ENCODE assay signal across 19 cellular contexts in the genomic region with DNA sequence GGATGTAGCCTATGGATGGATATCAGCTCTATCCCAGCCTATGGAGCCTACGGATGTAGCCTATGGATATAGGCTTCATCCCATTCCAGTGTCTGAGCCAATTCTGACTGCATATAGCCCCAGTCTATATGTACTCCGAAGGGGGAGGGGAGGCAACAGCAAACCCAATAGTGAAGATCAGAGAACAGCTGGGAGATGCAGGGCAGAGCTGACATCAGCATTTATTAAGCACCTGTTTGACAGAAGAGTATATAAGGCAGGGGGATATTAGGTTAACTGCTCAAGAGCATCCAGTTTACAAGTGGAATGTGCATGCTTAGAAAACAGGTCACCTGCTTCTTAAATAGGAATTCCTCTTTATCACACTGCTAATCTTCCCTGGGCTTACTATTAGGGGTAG.
"Had no signal": no experiment of that assay in that cellular context is flagged by ENCODE, and none has a peak within 500 bp of the region (broad histone marks: within the 10 kb centered on the region; RNA-seq: fewer than 3 reads in every experiment).

No MANE protein-coding gene starts in this region.

- FAIRE-seq: endometrium, frontal cortex, small intestine had no signal

- H3K4me3 ChIP-seq: heart left ventricle, mucosa of descending colon, right atrium auricular region, stomach, thoracic aorta, uterus had no signal

- DNase-seq: cortex of kidney; effector memory CD4-positive, alpha-beta T cell; heart left ventricle; hippocampal formation; kidney glomerular epithelial cell; mucosa of descending colon; naive thymus-derived CD8-positive, alpha-beta T cell; small intestine; stimulated activated CD4-positive, alpha-beta T cell treated with anti-CD3 and anti-CD28 coated beads, Interleukin-12 subunit alpha, Interleukin-12 subunit beta, amount 100 ng/mL, for 4 hours; stimulated activated naive CD4-positive, alpha-beta T cell; stomach; substantia nigra; uterus had no signal

- H3K9me3 ChIP-seq: heart left ventricle, mucosa of descending colon, right atrium auricular region, stomach, thoracic aorta, uterus had no signal

- H3K27me3 ChIP-seq: heart left ventricle, right atrium auricular region, stomach, uterus had no signal

- H3K36me3 ChIP-seq: heart left ventricle, right atrium auricular region, stomach, thoracic aorta, uterus had no signal

- ATAC-seq: esophagus mucosa; heart left ventricle; left lobe of liver; mucosa of descending colon; naive thymus-derived CD8-positive, alpha-beta T cell had no signal

- H3K4me1 ChIP-seq: right atrium auricular region, stomach, uterus had no signal

- H3K27ac ChIP-seq: heart left ventricle, right atrium auricular region, stomach, thoracic aorta, uterus had no signal
